In the genomic region with DNA sequence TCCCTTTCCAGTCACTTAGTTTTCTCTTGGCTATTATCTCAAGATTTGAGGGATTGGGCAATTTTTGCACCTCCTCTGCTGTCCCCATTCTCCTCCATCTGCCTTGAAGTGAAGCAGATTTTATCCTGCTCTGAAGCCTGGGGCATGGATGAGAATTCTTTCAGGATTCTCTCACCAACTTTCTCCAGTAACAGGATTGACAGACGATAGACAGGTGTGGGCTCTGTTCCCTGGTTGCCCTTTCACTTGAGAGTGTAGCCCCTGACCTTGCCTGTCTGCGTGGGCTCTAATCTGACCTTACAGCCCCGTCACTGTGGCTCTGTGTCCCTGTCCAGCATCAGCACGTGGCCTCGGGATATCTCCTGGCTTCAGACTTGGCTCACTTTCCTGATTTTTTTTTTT, we compare ENCODE assay signal across 22 cellular contexts. TPM values are rescaled to one million over a fixed set of nuclear protein-coding genes. Genes with fewer than 3 reads are reported as not detected.
DNase-seq lines count a peak whose midpoint lies in the region; ATAC-seq lines count a peak whose summit lies in the region.
"Had no signal": no experiment of that assay in that cellular context is flagged by ENCODE, and none has a peak within 500 bp of the region (broad histone marks: within the 10 kb centered on the region; RNA-seq: fewer than 3 reads in every experiment).

No MANE protein-coding gene starts in this region.

- ATAC-seq in Right ventricle myocardium inferior, result peak; percentile 49
- no peak for ATAC-seq in stimulated activated naive B cell treated with anti-CD40 and anti-IgM and Interleukin-4, amounts not matched to agents 10 μg/mL and 1 μg/mL and 100 μg/mL, for 72 hours (replicated peaks)
- no peak for ATAC-seq in GM18520 (IDR thresholded peaks at IDR 0.05; ENCODE audit: unreplicated experiment)

- H3K36me3 ChIP-seq in SJCRH30, result no peaks in the 10 kb centered on the region; the same call in 1 of the 2 replicates
- H3K36me3 ChIP-seq: neural progenitor cell had no signal

- H3K4me3 ChIP-seq in SJCRH30, result no peak overlapping the region
- H3K4me3 ChIP-seq: neural progenitor cell, SK-N-MC had no signal

- H3K27me3 ChIP-seq in SJCRH30, result no peaks in the 10 kb centered on the region
- H3K27me3 ChIP-seq: foreskin keratinocyte, neural progenitor cell had no signal

- no peak overlapping the region for H3K27ac Mint-ChIP-seq in stimulated activated naive B cell treated with anti-CD40 and anti-IgM and Interleukin-4, amounts not matched to agents 10 μg/mL and 1 μg/mL and 100 μg/mL, for 72 hours
- H3K27ac Mint-ChIP-seq: activated naive CD4-positive, alpha-beta T cell treated with anti-CD3 and anti-CD28 coated beads, Interleukin-2, amount 50 U/mL, for 24 hours; dendritic cell treated with granulocyte-macrophage colony-stimulating factor and Interleukin-4, amounts not matched to agents 40 ng/mL and 50 ng/mL, for 4 days; neural progenitor cell; stimulated activated effector memory CD8-positive, alpha-beta T cell treated with anti-CD3 and anti-CD28 coated beads, Interleukin-12 subunit alpha, Interleukin-12 subunit beta, amount 100 ng/mL, for 72 hours had no signal

- H3K36me3 Mint-ChIP-seq in stimulated activated naive B cell treated with anti-CD40 and anti-IgM and Interleukin-4, amounts not matched to agents 10 μg/mL and 1 μg/mL and 100 μg/mL, for 72 hours, result peaks cover 1 to 9% of the 10 kb centered on the region in 2 donors

- H3K4me3 Mint-ChIP-seq in stimulated activated naive B cell treated with anti-CD40 and anti-IgM and Interleukin-4, amounts not matched to agents 10 μg/mL and 1 μg/mL and 100 μg/mL, for 72 hours, result peak overlapping the region; percentile 65 to 66
- H3K4me3 Mint-ChIP-seq: activated naive CD4-positive, alpha-beta T cell treated with anti-CD3 and anti-CD28 coated beads, Interleukin-2, amount 50 U/mL, for 24 hours; brain; dendritic cell treated with granulocyte-macrophage colony-stimulating factor and Interleukin-4, amounts not matched to agents 40 ng/mL and 50 ng/mL, for 4 days; neural progenitor cell; stimulated activated effector memory CD8-positive, alpha-beta T cell treated with anti-CD3 and anti-CD28 coated beads, Interleukin-12 subunit alpha, Interleukin-12 subunit beta, amount 100 ng/mL, for 72 hours had no signal

- H3K4me1 ChIP-seq in SJCRH30, result peaks cover 14% of the 10 kb centered on the region

- DNase-seq in Right ventricle myocardium inferior (ENCODE audit: missing footprints), result no peak
- DNase-seq in cardiac septum (ENCODE audit: low spot score), result no peak
- peak; percentile 32 to 68 for DNase-seq in SJCRH30
- peak; percentile 85 for DNase-seq in islet precursor cell
- no peak for DNase-seq in stimulated activated naive B cell treated with anti-CD40 and anti-IgM and Interleukin-4, amounts not matched to agents 10 μg/mL and 1 μg/mL and 100 μg/mL, for 72 hours
- DNase-seq in EL, result no peak
- no peak for DNase-seq in cerebellar cortex (ENCODE audit: low spot score)
- DNase-seq: activated CD4-positive, alpha-beta T cell treated with anti-CD3 and anti-CD28 coated beads, Interleukin-2, amount 50 U/mL, for 4 hours; CD4-positive, alpha-beta memory T cell; HFFc6; MM.1S; NCI-H1930; NCI-H446 treated with DMSO at 0.1 percent for 48 hours; OCI-M1 had no signal

- intact Hi-C loops in Right ventricle myocardium inferior (cut with DNase I) (no loop called here), cardiac septum (cut with DNase I) (loop anchor here (10.0 kb wide), 1 partner anchor 449 kb away; no protein-coding TSS in a partner anchor)

- peaks cover 3% of the 10 kb centered on the region; the same call in 1 of the 2 replicates for H3K9me3 ChIP-seq in SJCRH30 (replicated peaks)

- peak overlapping the region; percentile 42 for H3K27ac ChIP-seq in SJCRH30
- H3K27ac ChIP-seq: neural progenitor cell, SK-N-MC had no signal

- H3K27me3 Mint-ChIP-seq in stimulated activated naive B cell treated with anti-CD40 and anti-IgM and Interleukin-4, amounts not matched to agents 10 μg/mL and 1 μg/mL and 100 μg/mL, for 72 hours, result no peaks in the 10 kb centered on the region
- H3K27me3 Mint-ChIP-seq: activated naive CD4-positive, alpha-beta T cell treated with anti-CD3 and anti-CD28 coated beads, Interleukin-2, amount 50 U/mL, for 24 hours; brain; dendritic cell treated with granulocyte-macrophage colony-stimulating factor and Interleukin-4, amounts not matched to agents 40 ng/mL and 50 ng/mL, for 4 days had no signal

- H3K4me1 Mint-ChIP-seq in stimulated activated naive B cell treated with anti-CD40 and anti-IgM and Interleukin-4, amounts not matched to agents 10 μg/mL and 1 μg/mL and 100 μg/mL, for 72 hours, result peaks cover 47 to 84% of the 10 kb centered on the region in 2 donors

- H3K9me3 Mint-ChIP-seq in stimulated activated naive B cell treated with anti-CD40 and anti-IgM and Interleukin-4, amounts not matched to agents 10 μg/mL and 1 μg/mL and 100 μg/mL, for 72 hours, result peaks cover 0 to 2% of the 10 kb centered on the region in 2 donors
- H3K9me3 Mint-ChIP-seq: activated naive CD4-positive, alpha-beta T cell treated with anti-CD3 and anti-CD28 coated beads, Interleukin-2, amount 50 U/mL, for 24 hours had no signal

RNA-seq across cellular contexts. Expression of gene CDYL, which starts 27.1 kb away (rescaled TPM):
- total RNA-seq in Right ventricle myocardium inferior (32.1 TPM), cardiac septum (36.3 TPM)
- 67.9 and 68.7 TPM in 2 replicates for total RNA-seq in SJCRH30 (2014; rRNA removed; shearing (Covaris generic))

Comparison
In these comparisons a context has a peak if more than half of its experiments do, and no peak if none do; other contexts are left out.
1. DNase-seq: peak in SJCRH30 (2 of 2) and islet precursor cell (single experiment); none in Right ventricle myocardium inferior (single experiment), cardiac septum (single experiment), stimulated activated naive B cell treated with anti-CD40 and anti-IgM and Interleukin-4, amounts not matched to agents 10 μg/mL and 1 μg/mL and 100 μg/mL, for 72 hours (single experiment), EL (single experiment) and cerebellar cortex (single experiment).